23 cellular contexts compared by ENCODE assay signal in genomic region chr11:131897976-131898375, GRCh38.
DNase-seq lines count a peak whose midpoint lies in the region; ATAC-seq and TF ChIP-seq lines count a peak whose summit lies in the region.
"Had no signal": no experiment of that assay in that cellular context is flagged by ENCODE, and none has a peak within 500 bp of the region (broad histone marks: within the 10 kb centered on the region; RNA-seq: fewer than 3 reads in every experiment).

No MANE protein-coding gene starts in this region.

- H3K4me3 Mint-ChIP-seq in osteocyte (ENCODE audit: unreplicated experiment): no peak overlapping the region
- H3K4me3 Mint-ChIP-seq: activated CD4-positive, alpha-beta T cell treated with anti-CD3 and anti-CD28 coated beads, Interleukin-2, amount 10 ng/mL, durations not matched to agents 24 days and 14 days; T-helper 2 cell treated with Interferon-gamma antibody and Interleukin-4, amounts not matched to agents 5 μg/mL and 100 μg/mL, for 36 hours had no signal

- H3K27ac Mint-ChIP-seq in osteocyte (ENCODE audit: unreplicated experiment): peak overlapping the region; percentile 2
- H3K27ac Mint-ChIP-seq: activated CD4-positive, alpha-beta T cell treated with anti-CD3 and anti-CD28 coated beads, Interleukin-2, amount 10 ng/mL, durations not matched to agents 24 days and 14 days; T-helper 2 cell treated with Interferon-gamma antibody and Interleukin-4, amounts not matched to agents 5 μg/mL and 100 μg/mL, for 36 hours had no signal

- H3K4me3 ChIP-seq in astrocyte of the cerebellum (ENCODE audit: low read depth, low read length) (no peak overlapping the region), fibroblast of villous mesenchyme (ENCODE audit: low read depth, low read length) (no peak overlapping the region)
- H3K4me3 ChIP-seq: gastroesophageal sphincter, HAP-1, testis had no signal

- in situ Hi-C loops in astrocyte of the cerebellum (cut with HindIII; ENCODE audit: low sequenced_read_pairs): no loop called here

- H3K36me3 Mint-ChIP-seq in osteocyte (ENCODE audit: unreplicated experiment): no peaks in the 10 kb centered on the region

- no peaks in the 10 kb centered on the region for H3K27me3 ChIP-seq in foreskin keratinocyte
- H3K27me3 ChIP-seq: gastroesophageal sphincter, testis had no signal

- TF ChIP-seq CTCF in astrocyte of the cerebellum (IDR thresholded peaks at IDR 0.05; ENCODE audit: low read depth, low read length, missing control alignments) (no peak), fibroblast of villous mesenchyme (IDR thresholded peaks at IDR 0.05; ENCODE audit: insufficient read depth, low read depth, low read length) (no peak), osteocyte (IDR thresholded peaks at IDR 0.05) (no peak), foreskin keratinocyte (conservative IDR thresholded peaks at IDR 0.05) (no peak)

- DNase-seq in ELR (ENCODE audit: low read depth) (peak; percentile 74), astrocyte of the cerebellum (ENCODE audit: low read depth) (peak; percentile 48), fibroblast of villous mesenchyme (ENCODE audit: low read depth) (peak; percentile 56), osteocyte (ENCODE audit: extremely low spot score, unreplicated experiment) (no peak), NCI-H345 (lab: John Stamatoyannopoulos, UW) (no peak), foreskin keratinocyte (no peak)
- DNase-seq in activated naive CD4-positive, alpha-beta T cell treated with anti-CD3 and anti-CD28 coated beads, Interleukin-2, amount 50 U/mL, for 16 hours: no peak
- DNase-seq: activated CD4-positive, alpha-beta T cell treated with anti-CD3 and anti-CD28 coated beads, Interleukin-2, amount 10 ng/mL, durations not matched to agents 24 days and 14 days; activated naive CD4-positive, alpha-beta T cell treated with Interleukin-2 at 50 U/mL for 16 hours; activated T-cell treated with anti-CD3 and anti-CD28 coated beads, Interleukin-2, amount 50 U/mL, for 48 hours; DND-41; erythroblast; NCI-H1092; NCI-H187 treated with DMSO at 0.1 percent for 48 hours; NCI-H774; stimulated activated CD4-positive, alpha-beta T cell treated with anti-CD3 and anti-CD28 coated beads, Interleukin-4, amount 100 ng/mL, for 4 hours; stimulated activated naive CD4-positive, alpha-beta T cell treated with Interleukin-2 at 50 U/mL for 16 hours; testis; WERI-Rb-1 had no signal

- H3K4me1 Mint-ChIP-seq in osteocyte (ENCODE audit: unreplicated experiment): peaks cover 38% of the 10 kb centered on the region
- H3K4me1 Mint-ChIP-seq: activated CD4-positive, alpha-beta T cell treated with anti-CD3 and anti-CD28 coated beads, Interleukin-2, amount 10 ng/mL, durations not matched to agents 24 days and 14 days had no signal

- no peak overlapping the region for H3K27ac ChIP-seq in foreskin keratinocyte
- H3K27ac ChIP-seq: C4-2B, gastroesophageal sphincter, testis, WERI-Rb-1 had no signal

- H3K9me3 Mint-ChIP-seq in osteocyte (ENCODE audit: unreplicated experiment): no peaks in the 10 kb centered on the region
- H3K9me3 Mint-ChIP-seq: activated CD4-positive, alpha-beta T cell treated with anti-CD3 and anti-CD28 coated beads, Interleukin-2, amount 10 ng/mL, durations not matched to agents 24 days and 14 days; T-helper 2 cell treated with Interferon-gamma antibody and Interleukin-4, amounts not matched to agents 5 μg/mL and 100 μg/mL, for 36 hours had no signal

- peaks cover 23% of the 10 kb centered on the region for H3K4me1 ChIP-seq in foreskin keratinocyte
- H3K4me1 ChIP-seq: gastroesophageal sphincter, HAP-1, testis had no signal

- no peaks in the 10 kb centered on the region for H3K27me3 Mint-ChIP-seq in osteocyte (ENCODE audit: unreplicated experiment)
- H3K27me3 Mint-ChIP-seq: activated CD4-positive, alpha-beta T cell treated with anti-CD3 and anti-CD28 coated beads, Interleukin-2, amount 10 ng/mL, durations not matched to agents 24 days and 14 days had no signal

- ATAC-seq in foreskin keratinocyte: no peak
- ATAC-seq: gastroesophageal sphincter had no signal

Comparison
In these comparisons a context has a peak if more than half of its experiments do, and no peak if none do; other contexts are left out.
1. DNase-seq: peak in ELR (single experiment), astrocyte of the cerebellum (single experiment) and fibroblast of villous mesenchyme (single experiment); none in osteocyte (single experiment), activated naive CD4-positive, alpha-beta T cell treated with anti-CD3 and anti-CD28 coated beads, Interleukin-2, amount 50 U/mL, for 16 hours (single experiment), NCI-H345 (single experiment) and foreskin keratinocyte (0 of 2).